ENCODE assay signal across 33 cellular contexts in genomic region chr3:58524326-58524888, GRCh38. TPM values are rescaled to one million over a fixed set of nuclear protein-coding genes. Genes with fewer than 3 reads are reported as not detected.
"Had no signal": no experiment of that assay in that cellular context is flagged by ENCODE, and none has a peak within 500 bp of the region (broad histone marks: within the 10 kb centered on the region; RNA-seq: fewer than 3 reads in every experiment).

No MANE protein-coding gene starts in this region.

- H3K27me3 ChIP-seq: adrenal gland, body of pancreas, dorsolateral prefrontal cortex, heart right ventricle, sigmoid colon, stomach, thyroid gland, upper lobe of left lung, vagina had no signal

- DNase-seq: activated CD4-positive, alpha-beta T cell treated with anti-CD3 and anti-CD28 coated beads for 48 hours; activated CD4-positive, alpha-beta T cell treated with anti-CD3 and anti-CD28 coated beads, Interleukin-2, amount 50 U/mL, for 48 hours; activated CD8-positive, alpha-beta memory T cell treated with anti-CD3 and anti-CD28 coated beads for 24 hours; activated effector memory CD4-positive, alpha-beta T cell treated with Interleukin-2 at 50 U/mL for 16 hours; activated naive CD4-positive, alpha-beta T cell treated with Interleukin-2 at 50 U/mL for 16 hours; activated naive CD8-positive, alpha-beta T cell treated with anti-CD3 and anti-CD28 coated beads for 36 hours; adrenal gland; aorta; body of pancreas; dorsolateral prefrontal cortex; effector memory CD8-positive, alpha-beta T cell; foreskin fibroblast; heart right ventricle; mucosa of descending colon; sigmoid colon; small intestine; stimulated activated CD4-positive, alpha-beta T cell treated with anti-CD3 and anti-CD28 coated beads, Interleukin-4, amount 100 ng/mL, for 4 hours; stimulated activated CD8-positive, alpha-beta memory T cell treated with anti-CD3 and anti-CD28 coated beads, Interleukin-4, amount 100 ng/mL, for 48 hours; stimulated activated naive B cell treated with anti-CD40 and anti-IgM and Interleukin-4, amounts not matched to agents 10 μg/mL and 1 μg/mL and 100 μg/mL, for 72 hours; stomach; T-helper 9 cell; thyroid gland; upper lobe of left lung had no signal

- H3K4me3 ChIP-seq: adrenal gland, body of pancreas, coronary artery, dorsolateral prefrontal cortex, heart right ventricle, lung, mucosa of descending colon, sigmoid colon, stomach, thyroid gland, upper lobe of left lung, vagina had no signal

- ATAC-seq: body of pancreas; effector memory CD8-positive, alpha-beta T cell; heart right ventricle; mucosa of descending colon; natural killer cell treated with Interleukin-12 subunit alpha and Interleukin-12 subunit beta and Interleukin-15 and Interleukin-18, amount 100 ng/mL, for 72 hours; stimulated activated naive B cell treated with anti-CD40 and anti-IgM and Interleukin-4, amounts not matched to agents 10 μg/mL and 1 μg/mL and 100 μg/mL, for 72 hours had no signal

- FAIRE-seq: keratinocyte, small intestine, TTC549 had no signal

- H3K27ac ChIP-seq: adrenal gland, body of pancreas, coronary artery, heart right ventricle, sigmoid colon, stomach, thyroid gland, upper lobe of left lung, vagina, VCaP had no signal

- H3K9me3 ChIP-seq: adrenal gland, body of pancreas, heart right ventricle, mucosa of descending colon, sigmoid colon, stomach, thyroid gland, upper lobe of left lung, vagina had no signal

RNA-seq across cellular contexts. Expression of gene ACOX2, which starts 12.6 kb away (rescaled TPM):
- total RNA-seq: activated naive CD8-positive, alpha-beta T cell treated with anti-CD3 and anti-CD28 coated beads for 36 hours; natural killer cell treated with Interleukin-12 subunit alpha and Interleukin-12 subunit beta and Interleukin-15 and Interleukin-18, amount 100 ng/mL, for 72 hours had no signal

RNA-seq across cellular contexts. Expression of gene FAM107A, which starts 52.8 kb away (rescaled TPM):
- total RNA-seq: activated naive CD8-positive, alpha-beta T cell treated with anti-CD3 and anti-CD28 coated beads for 36 hours; myocyte; natural killer cell treated with Interleukin-12 subunit alpha and Interleukin-12 subunit beta and Interleukin-15 and Interleukin-18, amount 100 ng/mL, for 72 hours; osteocyte; progenitor cell of endocrine pancreas had no signal
- polyA plus RNA-seq: keratinocyte had no signal
